Comparison of ENCODE assay signal across 8 cellular contexts in the genomic region with DNA sequence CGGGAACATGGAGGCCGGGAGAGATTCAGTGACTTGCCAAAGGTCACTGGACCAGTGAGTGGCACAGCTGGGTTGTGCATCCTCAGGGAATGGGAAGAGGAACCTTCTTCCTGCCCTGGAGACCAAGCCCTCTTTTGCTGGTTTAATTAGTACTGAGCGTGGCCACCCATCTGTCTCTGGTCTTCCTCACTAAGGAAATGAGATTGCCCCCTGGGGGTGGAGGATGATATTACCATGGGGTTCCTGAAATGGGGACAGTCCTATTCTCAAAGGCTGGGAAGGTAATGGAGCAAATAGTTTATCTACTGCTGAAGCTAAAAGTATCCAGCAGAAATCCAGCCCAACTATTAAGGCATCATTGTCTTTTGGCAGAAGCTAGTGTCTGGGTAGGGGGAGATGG.
DNase-seq lines count a peak whose midpoint lies in the region; ATAC-seq and TF ChIP-seq lines count a peak whose summit lies in the region.

No MANE protein-coding gene starts in this region.

- no peaks in the 10 kb centered on the region for H3K79me2 ChIP-seq in SU-DHL-6 (ENCODE audit: insufficient read depth, low read length)

- H3K36me3 ChIP-seq in BJ (ENCODE audit: control insufficient read depth, insufficient read depth, low read length) = no peaks in the 10 kb centered on the region
- no peaks in the 10 kb centered on the region for H3K36me3 ChIP-seq in SU-DHL-6 (ENCODE audit: low read length)
- no peaks in the 10 kb centered on the region for H3K36me3 ChIP-seq in kidney epithelial cell (ENCODE audit: control insufficient read depth, insufficient read depth, low read length)
- H3K36me3 ChIP-seq in heart left ventricle = no peaks in the 10 kb centered on the region
- H3K36me3 ChIP-seq in effector memory CD4-positive, alpha-beta T cell (ENCODE audit: control insufficient read depth, insufficient read depth, low read length) = no peaks in the 10 kb centered on the region

- ATAC-seq in GM21619 (IDR thresholded peaks at IDR 0.05; ENCODE audit: unreplicated experiment) (peak; percentile 61), heart left ventricle (no peak), HG03039 (IDR thresholded peaks at IDR 0.05; ENCODE audit: unreplicated experiment) (no peak)

- H3K4me1 ChIP-seq in heart left ventricle = no peaks in the 10 kb centered on the region
- H3K4me1 ChIP-seq in effector memory CD4-positive, alpha-beta T cell (ENCODE audit: control insufficient read depth, insufficient read depth, low read length, poor library complexity, severe bottlenecking) = no peaks in the 10 kb centered on the region

- H3K4me3 ChIP-seq in BJ (ENCODE audit: low read depth, low read length) (no peak overlapping the region), SU-DHL-6 (ENCODE audit: insufficient read depth, low read length, poor library complexity, severe bottlenecking) (no peak overlapping the region), kidney epithelial cell (ENCODE audit: low read depth, low read length) (no peak overlapping the region), heart left ventricle (no peak overlapping the region)
- H3K4me3 ChIP-seq in effector memory CD4-positive, alpha-beta T cell (ENCODE audit: insufficient read depth, low read depth, low read length, poor library complexity, severe bottlenecking) = no peak overlapping the region

- no peaks in the 10 kb centered on the region for H3F3A ChIP-seq in SU-DHL-6 (ENCODE audit: insufficient read depth)

- H3K27me3 ChIP-seq in BJ (ENCODE audit: control insufficient read depth, insufficient read depth, low read length) (no peaks in the 10 kb centered on the region), SU-DHL-6 (ENCODE audit: low read length) (no peaks in the 10 kb centered on the region), kidney epithelial cell (ENCODE audit: control insufficient read depth, insufficient read depth, low read length) (no peaks in the 10 kb centered on the region), heart left ventricle (peaks cover 0 to 34% (median 3%) of the 10 kb centered on the region in 9 donors)
- H3K27me3 ChIP-seq in effector memory CD4-positive, alpha-beta T cell (replicated peaks; ENCODE audit: control insufficient read depth, insufficient read depth, low read length, poor library complexity, severe bottlenecking) = no peaks in the 10 kb centered on the region

- H3K9me2 ChIP-seq in SU-DHL-6 (replicated peaks; ENCODE audit: insufficient read depth, low read length) = no peaks in the 10 kb centered on the region

- intact Hi-C loops in heart left ventricle (cut with DNase I) = no loop called here

- CTCF ChIA-PET in BJ (lab: Yijun Ruan, JAX) = interaction anchor here (0.5 kb wide), 1 partner anchor 1337 kb away, joined by 4 read pairs; no protein-coding TSS in a partner anchor

- 78 to 83% (median 83%) methylated on average over 3 of the region's 3 CpGs for WGBS in heart left ventricle, 4 donors

- no peaks in the 10 kb centered on the region for H3K9me3 ChIP-seq in SU-DHL-6 (ENCODE audit: insufficient read depth, low read length)
- peaks cover 0 to 7% (median 0%) of the 10 kb centered on the region in 12 donors for H3K9me3 ChIP-seq in heart left ventricle
- no peaks in the 10 kb centered on the region for H3K9me3 ChIP-seq in effector memory CD4-positive, alpha-beta T cell (ENCODE audit: control insufficient read depth, low read length)

- H4K20me1 ChIP-seq in SU-DHL-6 (ENCODE audit: low read depth, low read length) = no peaks in the 10 kb centered on the region

- H3K9ac ChIP-seq in SU-DHL-6 (ENCODE audit: low read length) = no peak overlapping the region

- H2AFZ ChIP-seq in SU-DHL-6 (ENCODE audit: low read depth, low read length, severe bottlenecking) = no peak overlapping the region

- POLR2A ChIA-PET in BJ (lab: Charles Lee) = no interaction called here

- H3K4me2 ChIP-seq in SU-DHL-6 (ENCODE audit: low read depth, low read length, poor library complexity, severe bottlenecking) = no peak overlapping the region

- no peak overlapping the region for H3K27ac ChIP-seq in SU-DHL-6 (ENCODE audit: low read depth, low read length)
- no peak overlapping the region for H3K27ac ChIP-seq in heart left ventricle
- no peak overlapping the region for H3K27ac ChIP-seq in effector memory CD4-positive, alpha-beta T cell (ENCODE audit: insufficient read depth, low read length, poor library complexity, severe bottlenecking)

- TF ChIP-seq POLR2A in heart left ventricle (IDR thresholded peaks at IDR 0.05) = no peak

- DNase-seq in BJ (ENCODE audit: low read depth) (no peak), kidney epithelial cell (ENCODE audit: low read depth) (no peak), COLO829 (ENCODE audit: low spot score) (no peak), heart left ventricle (no peak)
- no peak for DNase-seq in effector memory CD4-positive, alpha-beta T cell

- peak; percentile 25; the same call in 1 of the 2 replicates for TF ChIP-seq CTCF in BJ (IDR thresholded peaks at IDR 0.05; ENCODE audit: insufficient read depth, low read depth, low read length)
- peak; percentile 37 for TF ChIP-seq CTCF in SU-DHL-6 (IDR thresholded peaks at IDR 0.05; ENCODE audit: insufficient read depth, low read length, poor library complexity, severe bottlenecking)
- TF ChIP-seq CTCF in kidney epithelial cell (IDR thresholded peaks at IDR 0.05; ENCODE audit: insufficient read depth, low read length, poor library complexity, severe bottlenecking) = peak; percentile 26
- TF ChIP-seq CTCF in heart left ventricle (IDR thresholded peaks at IDR 0.05) = peak in 6 of 12 donors; percentile 20 to 41 (median 32)
